ENCODE assay signal across 1 cellular context in the genomic region with DNA sequence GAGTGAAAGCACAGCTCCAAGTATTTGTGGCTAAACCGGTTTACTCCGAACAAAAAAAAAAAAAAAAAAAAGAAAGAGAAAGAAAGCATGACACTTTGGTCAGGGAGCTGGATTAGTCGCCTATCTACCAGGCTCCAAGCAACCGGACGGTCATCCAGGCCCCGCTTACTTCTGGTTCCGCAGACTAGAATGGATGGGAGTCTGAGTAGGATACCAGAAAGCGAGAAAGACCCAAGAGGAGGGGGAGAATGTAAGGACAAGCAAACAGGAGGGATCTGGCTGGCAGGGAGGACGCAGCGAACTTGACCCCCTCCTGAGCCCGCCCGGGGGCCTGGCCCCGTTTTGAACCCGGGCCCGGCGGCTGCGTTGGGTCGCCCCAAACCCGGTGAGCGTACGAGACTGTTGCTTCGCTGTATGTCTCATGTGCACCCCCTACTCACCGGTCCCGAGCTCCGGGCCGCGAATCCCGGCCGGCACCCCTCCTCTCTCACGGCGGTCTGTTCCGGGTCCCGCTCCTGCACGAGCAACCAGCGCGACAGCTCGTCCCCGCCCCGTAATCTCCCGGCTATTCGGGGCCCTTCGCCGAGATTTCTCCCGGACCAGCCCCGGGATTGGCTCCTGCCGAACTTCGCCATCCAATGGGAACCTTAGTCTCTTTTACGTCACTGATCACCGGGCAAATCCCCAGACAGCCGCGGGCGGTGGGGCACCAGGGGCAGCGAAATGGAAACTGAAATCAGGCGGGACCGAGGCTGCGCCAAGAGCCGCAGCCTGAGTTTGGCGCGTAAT.
TF ChIP-seq lines count a peak whose summit lies in the region.

A gene with protein sequence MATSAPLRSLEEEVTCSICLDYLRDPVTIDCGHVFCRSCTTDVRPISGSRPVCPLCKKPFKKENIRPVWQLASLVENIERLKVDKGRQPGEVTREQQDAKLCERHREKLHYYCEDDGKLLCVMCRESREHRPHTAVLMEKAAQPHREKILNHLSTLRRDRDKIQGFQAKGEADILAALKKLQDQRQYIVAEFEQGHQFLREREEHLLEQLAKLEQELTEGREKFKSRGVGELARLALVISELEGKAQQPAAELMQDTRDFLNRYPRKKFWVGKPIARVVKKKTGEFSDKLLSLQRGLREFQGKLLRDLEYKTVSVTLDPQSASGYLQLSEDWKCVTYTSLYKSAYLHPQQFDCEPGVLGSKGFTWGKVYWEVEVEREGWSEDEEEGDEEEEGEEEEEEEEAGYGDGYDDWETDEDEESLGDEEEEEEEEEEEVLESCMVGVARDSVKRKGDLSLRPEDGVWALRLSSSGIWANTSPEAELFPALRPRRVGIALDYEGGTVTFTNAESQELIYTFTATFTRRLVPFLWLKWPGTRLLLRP (minus strand): TSS at position 542 of the 789 bp plus-strand sequence. CDS start 14,303 bp downstream, outside the sequence.

TF ChIP-seq in HepG2, 621 proteins besides CTCF, POLR2A, EP300 and RAD21 (continued from another document and continues in another):
- TF ChIP-seq, protein P1, sequence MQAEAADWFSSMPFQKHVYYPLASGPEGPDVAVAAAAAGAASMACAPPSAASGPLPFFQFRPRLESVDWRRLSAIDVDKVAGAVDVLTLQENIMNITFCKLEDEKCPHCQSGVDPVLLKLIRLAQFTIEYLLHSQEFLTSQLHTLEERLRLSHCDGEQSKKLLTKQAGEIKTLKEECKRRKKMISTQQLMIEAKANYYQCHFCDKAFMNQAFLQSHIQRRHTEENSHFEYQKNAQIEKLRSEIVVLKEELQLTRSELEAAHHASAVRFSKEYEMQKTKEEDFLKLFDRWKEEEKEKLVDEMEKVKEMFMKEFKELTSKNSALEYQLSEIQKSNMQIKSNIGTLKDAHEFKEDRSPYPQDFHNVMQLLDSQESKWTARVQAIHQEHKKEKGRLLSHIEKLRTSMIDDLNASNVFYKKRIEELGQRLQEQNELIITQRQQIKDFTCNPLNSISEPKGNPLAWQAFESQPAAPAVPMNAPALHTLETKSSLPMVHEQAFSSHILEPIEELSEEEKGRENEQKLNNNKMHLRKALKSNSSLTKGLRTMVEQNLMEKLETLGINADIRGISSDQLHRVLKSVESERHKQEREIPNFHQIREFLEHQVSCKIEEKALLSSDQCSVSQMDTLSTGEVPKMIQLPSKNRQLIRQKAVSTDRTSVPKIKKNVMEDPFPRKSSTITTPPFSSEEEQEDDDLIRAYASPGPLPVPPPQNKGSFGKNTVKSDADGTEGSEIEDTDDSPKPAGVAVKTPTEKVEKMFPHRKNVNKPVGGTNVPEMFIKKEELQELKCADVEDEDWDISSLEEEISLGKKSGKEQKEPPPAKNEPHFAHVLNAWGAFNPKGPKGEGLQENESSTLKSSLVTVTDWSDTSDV (CRISPR knock-in tag; IDR thresholded peaks at IDR 0.05): no peak; the same call in 1 of the 2 replicates
- TF ChIP-seq ZKSCAN8 (CRISPR knock-in tag; IDR thresholded peaks at IDR 0.05; ENCODE audit: borderline replicate concordance) (no peak), ZNF747 (CRISPR knock-in tag; IDR thresholded peaks at IDR 0.05; ENCODE audit: borderline replicate concordance) (no peak), BATF2 (CRISPR knock-in tag; IDR thresholded peaks at IDR 0.05) (no peak), ZNF772 (CRISPR knock-in tag; IDR thresholded peaks at IDR 0.05) (peak; percentile 34; the same call in 1 of the 2 replicates), ZSCAN5A (CRISPR knock-in tag; IDR thresholded peaks at IDR 0.05; ENCODE audit: borderline replicate concordance) (peak; percentile 62; the same call in 1 of the 2 replicates), GRHL1 (CRISPR knock-in tag; conservative IDR thresholded peaks at IDR 0.05) (no peak), HDAC2 (CRISPR knock-in tag; IDR thresholded peaks at IDR 0.05) (peak; percentile 73), HNRNPLL (IDR thresholded peaks at IDR 0.05; ENCODE audit: low read depth, low read length, poor library complexity, severe bottlenecking) (peak; percentile 82), ASH2L (IDR thresholded peaks at IDR 0.05; ENCODE audit: insufficient read length, low read depth, low read length) (peak; percentile 66), CREB1 (IDR thresholded peaks at IDR 0.05) (peak; percentile 96), CREB1 (CRISPR knock-in tag; IDR thresholded peaks at IDR 0.05) (peak; percentile 99), NFE2L2 (IDR thresholded peaks at IDR 0.05; ENCODE audit: low read length) (no peak), ZNF205 (CRISPR knock-in tag; IDR thresholded peaks at IDR 0.05) (no peak), RARA (CRISPR knock-in tag; IDR thresholded peaks at IDR 0.05) (peak; percentile 55; the same call in 1 of the 2 replicates), ZSCAN12 (CRISPR knock-in tag; IDR thresholded peaks at IDR 0.05) (no peak; the same call in 1 of the 2 replicates), ZNF629 (CRISPR knock-in tag; conservative IDR thresholded peaks at IDR 0.05) (no peak), MEIS1 (CRISPR knock-in tag; IDR thresholded peaks at IDR 0.05; ENCODE audit: borderline replicate concordance) (peak; percentile 30; the same call in 1 of the 2 replicates), ZNF746 (CRISPR knock-in tag; IDR thresholded peaks at IDR 0.05) (peak; percentile 27), MAFG (CRISPR knock-in tag; IDR thresholded peaks at IDR 0.05) (no peak), NRL (CRISPR knock-in tag; IDR thresholded peaks at IDR 0.05; ENCODE audit: borderline replicate concordance) (peak; percentile 61; the same call in 1 of the 2 replicates), FOXK1 (CRISPR knock-in tag; IDR thresholded peaks at IDR 0.05; ENCODE audit: borderline replicate concordance, low read depth) (no peak), ZNF121 (CRISPR knock-in tag; IDR thresholded peaks at IDR 0.05) (no peak; the same call in none of the 2 replicates), SETDB1 (CRISPR knock-in tag; IDR thresholded peaks at IDR 0.05; ENCODE audit: borderline replicate concordance) (no peak), NCOA5 (CRISPR knock-in tag; IDR thresholded peaks at IDR 0.05) (no peak), ZNF136 (CRISPR knock-in tag; IDR thresholded peaks at IDR 0.05; ENCODE audit: low read depth) (peak; percentile 46; the same call in 1 of the 2 replicates), FOXC1 (CRISPR knock-in tag; IDR thresholded peaks at IDR 0.05; ENCODE audit: borderline replicate concordance) (peak; percentile 94), ZNF614 (CRISPR knock-in tag; IDR thresholded peaks at IDR 0.05; ENCODE audit: borderline replicate concordance) (no peak), ZSCAN20 (CRISPR knock-in tag; IDR thresholded peaks at IDR 0.05; ENCODE audit: borderline replicate concordance) (0 out of 2 replicates have a peak, but pooled peaks have one; percentile 29), HMG20B (CRISPR knock-in tag; conservative IDR thresholded peaks at IDR 0.05) (peak; percentile 88; the same call in 1 of the 2 replicates), ZNF10 (CRISPR knock-in tag; IDR thresholded peaks at IDR 0.05; ENCODE audit: borderline replicate concordance, low read depth) (0 out of 2 replicates have a peak, but pooled peaks have one; percentile 41), KLF11 (CRISPR knock-in tag; IDR thresholded peaks at IDR 0.05) (peak; percentile 66; the same call in 1 of the 2 replicates), ARNT (IDR thresholded peaks at IDR 0.05) (no peak), UBTF (CRISPR knock-in tag; IDR thresholded peaks at IDR 0.05) (peak; percentile 85), SOX13 (IDR thresholded peaks at IDR 0.05) (no peak), SOX13 (CRISPR knock-in tag; conservative IDR thresholded peaks at IDR 0.05 in 1 of 2, IDR thresholded peaks at IDR 0.05 in 1 of 2) (no peak; a peak in 1 of 4 replicates), RELA (CRISPR knock-in tag; IDR thresholded peaks at IDR 0.05) (no peak), ZNF883 (CRISPR knock-in tag; IDR thresholded peaks at IDR 0.05; ENCODE audit: not compliant biosample characterization) (no peak)
- TF ChIP-seq, protein P2, sequence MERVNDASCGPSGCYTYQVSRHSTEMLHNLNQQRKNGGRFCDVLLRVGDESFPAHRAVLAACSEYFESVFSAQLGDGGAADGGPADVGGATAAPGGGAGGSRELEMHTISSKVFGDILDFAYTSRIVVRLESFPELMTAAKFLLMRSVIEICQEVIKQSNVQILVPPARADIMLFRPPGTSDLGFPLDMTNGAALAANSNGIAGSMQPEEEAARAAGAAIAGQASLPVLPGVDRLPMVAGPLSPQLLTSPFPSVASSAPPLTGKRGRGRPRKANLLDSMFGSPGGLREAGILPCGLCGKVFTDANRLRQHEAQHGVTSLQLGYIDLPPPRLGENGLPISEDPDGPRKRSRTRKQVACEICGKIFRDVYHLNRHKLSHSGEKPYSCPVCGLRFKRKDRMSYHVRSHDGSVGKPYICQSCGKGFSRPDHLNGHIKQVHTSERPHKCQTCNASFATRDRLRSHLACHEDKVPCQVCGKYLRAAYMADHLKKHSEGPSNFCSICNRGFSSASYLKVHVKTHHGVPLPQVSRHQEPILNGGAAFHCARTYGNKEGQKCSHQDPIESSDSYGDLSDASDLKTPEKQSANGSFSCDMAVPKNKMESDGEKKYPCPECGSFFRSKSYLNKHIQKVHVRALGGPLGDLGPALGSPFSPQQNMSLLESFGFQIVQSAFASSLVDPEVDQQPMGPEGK (CRISPR knock-in tag; IDR thresholded peaks at IDR 0.05): peak; percentile 72; the same call in 1 of the 2 replicates
- TF ChIP-seq, protein P3, sequence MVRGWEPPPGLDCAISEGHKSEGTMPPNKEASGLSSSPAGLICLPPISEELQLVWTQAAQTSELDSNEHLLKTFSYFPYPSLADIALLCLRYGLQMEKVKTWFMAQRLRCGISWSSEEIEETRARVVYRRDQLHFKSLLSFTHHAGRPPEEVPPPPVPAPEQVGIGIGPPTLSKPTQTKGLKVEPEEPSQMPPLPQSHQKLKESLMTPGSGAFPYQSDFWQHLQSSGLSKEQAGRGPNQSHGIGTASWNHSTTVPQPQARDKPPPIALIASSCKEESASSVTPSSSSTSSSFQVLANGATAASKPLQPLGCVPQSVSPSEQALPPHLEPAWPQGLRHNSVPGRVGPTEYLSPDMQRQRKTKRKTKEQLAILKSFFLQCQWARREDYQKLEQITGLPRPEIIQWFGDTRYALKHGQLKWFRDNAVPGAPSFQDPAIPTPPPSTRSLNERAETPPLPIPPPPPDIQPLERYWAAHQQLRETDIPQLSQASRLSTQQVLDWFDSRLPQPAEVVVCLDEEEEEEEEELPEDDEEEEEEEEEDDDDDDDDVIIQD (CRISPR knock-in tag; IDR thresholded peaks at IDR 0.05; ENCODE audit: low read depth): peak; percentile 74; the same call in 1 of the 2 replicates
- TF ChIP-seq, protein P4, sequence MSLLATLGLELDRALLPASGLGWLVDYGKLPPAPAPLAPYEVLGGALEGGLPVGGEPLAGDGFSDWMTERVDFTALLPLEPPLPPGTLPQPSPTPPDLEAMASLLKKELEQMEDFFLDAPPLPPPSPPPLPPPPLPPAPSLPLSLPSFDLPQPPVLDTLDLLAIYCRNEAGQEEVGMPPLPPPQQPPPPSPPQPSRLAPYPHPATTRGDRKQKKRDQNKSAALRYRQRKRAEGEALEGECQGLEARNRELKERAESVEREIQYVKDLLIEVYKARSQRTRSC (CRISPR knock-in tag; IDR thresholded peaks at IDR 0.05; ENCODE audit: low read depth): no peak
- TF ChIP-seq, protein P5, sequence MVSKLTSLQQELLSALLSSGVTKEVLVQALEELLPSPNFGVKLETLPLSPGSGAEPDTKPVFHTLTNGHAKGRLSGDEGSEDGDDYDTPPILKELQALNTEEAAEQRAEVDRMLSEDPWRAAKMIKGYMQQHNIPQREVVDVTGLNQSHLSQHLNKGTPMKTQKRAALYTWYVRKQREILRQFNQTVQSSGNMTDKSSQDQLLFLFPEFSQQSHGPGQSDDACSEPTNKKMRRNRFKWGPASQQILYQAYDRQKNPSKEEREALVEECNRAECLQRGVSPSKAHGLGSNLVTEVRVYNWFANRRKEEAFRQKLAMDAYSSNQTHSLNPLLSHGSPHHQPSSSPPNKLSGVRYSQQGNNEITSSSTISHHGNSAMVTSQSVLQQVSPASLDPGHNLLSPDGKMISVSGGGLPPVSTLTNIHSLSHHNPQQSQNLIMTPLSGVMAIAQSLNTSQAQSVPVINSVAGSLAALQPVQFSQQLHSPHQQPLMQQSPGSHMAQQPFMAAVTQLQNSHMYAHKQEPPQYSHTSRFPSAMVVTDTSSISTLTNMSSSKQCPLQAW (CRISPR knock-in tag; IDR thresholded peaks at IDR 0.05): peak; percentile 77; the same call in 1 of the 2 replicates
